8 cellular contexts compared by ENCODE assay signal in the genomic region with DNA sequence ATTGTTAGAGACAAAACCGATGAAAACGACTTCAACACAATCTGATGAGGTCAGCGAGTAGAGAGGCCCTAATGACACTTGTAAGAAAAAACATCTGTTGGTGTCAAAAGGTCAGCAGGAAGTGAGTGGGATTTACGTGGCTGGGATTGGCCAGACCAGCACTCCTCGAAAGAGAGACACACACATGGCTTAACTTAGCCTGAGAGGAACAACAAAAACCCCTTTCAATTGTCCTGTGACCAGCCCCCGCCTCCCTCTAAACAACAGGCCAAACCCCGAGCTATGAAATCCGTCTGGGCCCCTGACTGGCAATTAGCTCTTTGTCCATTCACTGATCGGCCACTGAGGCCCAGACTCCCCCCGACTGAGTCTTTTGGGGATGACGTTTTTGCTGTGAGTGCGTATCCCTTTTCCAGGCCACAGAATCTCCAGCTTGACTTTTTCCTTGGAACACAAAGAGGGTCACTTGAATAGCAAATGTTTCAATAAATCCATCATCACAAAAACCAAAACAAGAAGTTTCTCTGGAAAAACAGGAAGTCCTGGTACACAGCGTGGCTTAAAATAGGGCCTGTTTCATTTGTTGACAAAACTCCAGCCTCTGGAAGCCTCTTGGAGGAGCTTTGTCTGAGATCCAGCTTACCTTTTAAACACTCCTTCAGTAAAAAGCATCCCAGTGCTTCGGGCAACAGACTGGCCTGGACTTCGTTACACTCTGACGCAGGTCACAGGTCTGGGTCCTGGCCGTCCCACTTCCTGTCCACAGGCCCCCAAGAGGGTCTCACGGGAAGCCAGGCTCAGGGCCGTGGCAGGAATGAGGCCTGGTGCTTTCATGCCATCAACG.
DNase-seq lines count a peak whose midpoint lies in the region; ATAC-seq and TF ChIP-seq lines count a peak whose summit lies in the region.

No MANE protein-coding gene starts in this region.

- H2AFZ ChIP-seq in PC-9, result no peak overlapping the region

- H3K4me1 ChIP-seq in cardiac muscle cell (ENCODE audit: low read depth) (peaks cover 58% of the 10 kb centered on the region), PC-9 (replicated peaks; ENCODE audit: insufficient read depth) (peaks cover 5% of the 10 kb centered on the region; the same call in 1 of the 2 replicates)

- intact Hi-C loops in posterior vena cava (cut with DNase I) (loop anchor here (10.0 kb wide), 2 partner anchors 53 to 97 kb away; no protein-coding TSS in a partner anchor), PC-9 (cut with micrococcal nuclease; ENCODE audit: unreplicated experiment) (no loop called here)

- CTCF ChIA-PET in PC-9 (lab: Charles Lee), result no interaction called here

- H3K9me3 ChIP-seq in cardiac muscle cell (ENCODE audit: low read depth), result no peaks in the 10 kb centered on the region
- no peaks in the 10 kb centered on the region for H3K9me3 ChIP-seq in PC-9 (ENCODE audit: insufficient read depth, low read depth)

- no TSS peak for BruUV-seq in PC-9 (replicated peaks; lab: Mats Ljungman, UMichigan)

- H3K79me2 ChIP-seq in PC-9 (ENCODE audit: low read depth), result peaks cover 91% of the 10 kb centered on the region

- H3K27me3 ChIP-seq in cardiac muscle cell (no peaks in the 10 kb centered on the region), PC-9 (ENCODE audit: insufficient read depth, low read depth) (no peaks in the 10 kb centered on the region)

- H3K36me3 ChIP-seq in cardiac muscle cell (no peaks in the 10 kb centered on the region), PC-9 (ENCODE audit: low read depth) (no peaks in the 10 kb centered on the region)

- H3K9me2 ChIP-seq in PC-9 (ENCODE audit: insufficient read depth), result no peaks in the 10 kb centered on the region

- ATAC-seq in HG03108 (IDR thresholded peaks at IDR 0.05; ENCODE audit: unreplicated experiment) (no peak), GM21423 (IDR thresholded peaks at IDR 0.05; ENCODE audit: unreplicated experiment) (no peak)

- TF ChIP-seq CTCF in WI38 (IDR thresholded peaks at IDR 0.05; ENCODE audit: low read depth, low read length) (no peak), cardiac muscle cell (IDR thresholded peaks at IDR 0.05; ENCODE audit: low read depth, low read length) (no peak), PC-9 (conservative IDR thresholded peaks at IDR 0.05) (no peak)

- 0 out of 2 replicates have a peak, but pooled peaks cover 4% of the 10 kb centered on the region for H4K20me1 ChIP-seq in PC-9 (ENCODE audit: insufficient read depth)

- DNase-seq in SIG-M5 treated with dmso at 0.1 percent for 504 hours (lab: John Stamatoyannopoulos, UW; ENCODE audit: unreplicated experiment) (peak; percentile 4), SIG-M5 (lab: John Stamatoyannopoulos, UW) (no peak), cardiac muscle cell (ENCODE audit: low read depth in 1 of 2, low spot score in 1 of 2) (peak; percentile 64 to 96), posterior vena cava (ENCODE audit: low spot score) (peak; percentile 88), PC-9 (no peak)

- POLR2A ChIA-PET in PC-9 (lab: Charles Lee; ENCODE audit: unreplicated experiment), result interaction anchor here (0.5 kb wide), 1 partner anchor 636 kb away, joined by 13 read pairs; no protein-coding TSS in a partner anchor

- H3K27ac ChIP-seq in cardiac muscle cell, result peak overlapping the region; percentile 94
- H3K27ac ChIP-seq in PC-9, result no peak overlapping the region

- H3K4me2 ChIP-seq in PC-9, result no peak overlapping the region

- H3F3A ChIP-seq in PC-9 (ENCODE audit: insufficient read depth, low read depth), result no peaks in the 10 kb centered on the region

- H3K4me3 ChIP-seq in WI38 (ENCODE audit: low read depth, low read length) (peak overlapping the region; percentile 24; the same call in 1 of the 2 replicates), cardiac muscle cell (no peak overlapping the region), PC-9 (no peak overlapping the region)

Comparison
In these comparisons a context has a peak if more than half of its experiments do, and no peak if none do; other contexts are left out.
1. DNase-seq: peak in SIG-M5 treated with dmso at 0.1 percent for 504 hours (single experiment), cardiac muscle cell (2 of 2) and posterior vena cava (single experiment); none in SIG-M5 (single experiment) and PC-9 (0 of 2).